In genomic region chr17:68248199-68248825, GRCh38 we compare ENCODE assay signal across 8 cellular contexts. TPM values are rescaled to one million over a fixed set of nuclear protein-coding genes. Genes with fewer than 3 reads are reported as not detected.
DNase-seq lines count a peak whose midpoint lies in the region; ATAC-seq and TF ChIP-seq lines count a peak whose summit lies in the region.

No MANE protein-coding gene starts in this region.

- H3K4me1 ChIP-seq in BLaER1 (peaks cover 63% of the 10 kb centered on the region), endodermal cell (ENCODE audit: control insufficient read depth, insufficient read depth, low read length) (no peaks in the 10 kb centered on the region), mucosa of stomach (ENCODE audit: control insufficient read depth, insufficient read depth, low read length) (peaks cover 8% of the 10 kb centered on the region)

- WGBS in endodermal cell (ENCODE audit: insufficient coverage in 1 of 2, insufficient read length in 1 of 2), 2 experiments = 2 to 8% methylated on average over 10 to 19 of the region's 19 CpGs

- H3K27me3 Mint-ChIP-seq in endodermal cell (ENCODE audit: insufficient read depth) = no peaks in the 10 kb centered on the region

- H3K9ac ChIP-seq in BLaER1 (peak overlapping the region; percentile 87), endodermal cell (ENCODE audit: extremely low read depth, low read length, poor library complexity, severe bottlenecking) (peak overlapping the region; percentile 64), mucosa of stomach (ENCODE audit: low read length) (peak overlapping the region; percentile 97)

- peak overlapping the region; percentile 98 for H3K4me2 ChIP-seq in BLaER1

- no peaks in the 10 kb centered on the region for H4K20me1 ChIP-seq in BLaER1

- H3K27me3 ChIP-seq in BLaER1 (no peaks in the 10 kb centered on the region), endodermal cell (ENCODE audit: control insufficient read depth, insufficient read depth, low read length, poor library complexity, severe bottlenecking) (no peaks in the 10 kb centered on the region), mucosa of stomach (ENCODE audit: control insufficient read depth, insufficient read depth, low read length) (no peaks in the 10 kb centered on the region)

- no peaks in the 10 kb centered on the region for H3K9me3 Mint-ChIP-seq in endodermal cell

- H3K4me3 ChIP-seq in BLaER1 (peak overlapping the region; percentile 75), endodermal cell (ENCODE audit: low read length) (peak overlapping the region; percentile 92), mucosa of stomach (ENCODE audit: low read length) (peak overlapping the region; percentile 83)

- H3K4me1 Mint-ChIP-seq in endodermal cell = peaks cover 10% of the 10 kb centered on the region

- H3K4me3 Mint-ChIP-seq in endodermal cell = peak overlapping the region; percentile 91

- H3K27ac Mint-ChIP-seq in endodermal cell = peak overlapping the region; percentile 90

- H3K36me3 Mint-ChIP-seq in endodermal cell (ENCODE audit: low read depth) = peaks cover 22% of the 10 kb centered on the region

- ATAC-seq in GM18867 (IDR thresholded peaks at IDR 0.05; ENCODE audit: unreplicated experiment) (peak; percentile 28), HG03280 (IDR thresholded peaks at IDR 0.05; ENCODE audit: unreplicated experiment) (peak; percentile 27)

- peak; percentile 82 for DNase-seq in SK-N-DZ (ENCODE audit: low spot score)
- no peak for DNase-seq in endodermal cell
- DNase-seq in putamen (ENCODE audit: low spot score) = no peak
- no peak for DNase-seq in central memory CD4-positive, alpha-beta T cell

- no peaks in the 10 kb centered on the region; the same call in 1 of the 2 replicates for H3K9me3 ChIP-seq in BLaER1
- H3K9me3 ChIP-seq in endodermal cell (ENCODE audit: control insufficient read depth, low read length) = no peaks in the 10 kb centered on the region
- no peaks in the 10 kb centered on the region for H3K9me3 ChIP-seq in mucosa of stomach (ENCODE audit: control insufficient read depth, low read length)

- peaks cover 24% of the 10 kb centered on the region; the same call in 1 of the 2 replicates for H3K36me3 ChIP-seq in BLaER1
- H3K36me3 ChIP-seq in endodermal cell (ENCODE audit: control insufficient read depth, insufficient read depth, low read length) = peaks cover 30% of the 10 kb centered on the region
- no peaks in the 10 kb centered on the region for H3K36me3 ChIP-seq in mucosa of stomach (ENCODE audit: control insufficient read depth, insufficient read depth, low read length)

- no peak for TF ChIP-seq CTCF in endodermal cell (conservative IDR thresholded peaks at IDR 0.05)

- H3K27ac ChIP-seq in BLaER1 (peak overlapping the region; percentile 93), endodermal cell (ENCODE audit: low read depth, low read length) (peak overlapping the region; percentile 25)

RNA-seq across cellular contexts. Expression of gene AMZ2, which starts 0.5 kb away (rescaled TPM):
- 122 and 134 TPM in 2 replicates for polyA plus RNA-seq in SK-N-DZ (2014; cell fraction: cytosol; rRNA removed)
- polyA plus RNA-seq in SK-N-DZ (2014; cell fraction: nucleus; rRNA removed) = 113 and 125 TPM in 2 replicates
- 10 to 100 TPM; 64.0 to 89.4 TPM for total RNA-seq in endodermal cell
- polyA plus RNA-seq in endodermal cell (2013, experiment 1 of 2) = 88.9 TPM
- 86.9 TPM for polyA plus RNA-seq in endodermal cell (2013, experiment 2 of 2)

RNA-seq across cellular contexts. Expression of gene SLC16A6, which starts 42.6 kb away (rescaled TPM):
- polyA plus RNA-seq in SK-N-DZ (2014; cell fraction: cytosol; rRNA removed) = 0.23 and 0.46 TPM in 2 replicates
- polyA plus RNA-seq in SK-N-DZ (2014; cell fraction: nucleus; rRNA removed) = 0.35 and 0.38 TPM in 2 replicates
- total RNA-seq in endodermal cell = under 1 TPM; 0.18 to 0.58 TPM
- 0.32 TPM for polyA plus RNA-seq in endodermal cell (2013, experiment 1 of 2)
- polyA plus RNA-seq in endodermal cell (2013, experiment 2 of 2) = 0.37 TPM

RNA-seq across cellular contexts. Expression of gene ARSG, which starts 43.0 kb away (rescaled TPM):
- 3.4 and 6.3 TPM in 2 replicates for polyA plus RNA-seq in SK-N-DZ (2014; cell fraction: cytosol; rRNA removed)
- polyA plus RNA-seq in SK-N-DZ (2014; cell fraction: nucleus; rRNA removed) = 7.8 and 9.5 TPM in 2 replicates
- 10 to 100 TPM in 1 of 2 donors, 1 to 10 TPM in 1; 4.4 to 14.1 TPM for total RNA-seq in endodermal cell
- 6.2 TPM for polyA plus RNA-seq in endodermal cell (2013, experiment 1 of 2)
- polyA plus RNA-seq in endodermal cell (2013, experiment 2 of 2) = 5.0 TPM
